ENCODE assay signal across 8 cellular contexts in the genomic region with DNA sequence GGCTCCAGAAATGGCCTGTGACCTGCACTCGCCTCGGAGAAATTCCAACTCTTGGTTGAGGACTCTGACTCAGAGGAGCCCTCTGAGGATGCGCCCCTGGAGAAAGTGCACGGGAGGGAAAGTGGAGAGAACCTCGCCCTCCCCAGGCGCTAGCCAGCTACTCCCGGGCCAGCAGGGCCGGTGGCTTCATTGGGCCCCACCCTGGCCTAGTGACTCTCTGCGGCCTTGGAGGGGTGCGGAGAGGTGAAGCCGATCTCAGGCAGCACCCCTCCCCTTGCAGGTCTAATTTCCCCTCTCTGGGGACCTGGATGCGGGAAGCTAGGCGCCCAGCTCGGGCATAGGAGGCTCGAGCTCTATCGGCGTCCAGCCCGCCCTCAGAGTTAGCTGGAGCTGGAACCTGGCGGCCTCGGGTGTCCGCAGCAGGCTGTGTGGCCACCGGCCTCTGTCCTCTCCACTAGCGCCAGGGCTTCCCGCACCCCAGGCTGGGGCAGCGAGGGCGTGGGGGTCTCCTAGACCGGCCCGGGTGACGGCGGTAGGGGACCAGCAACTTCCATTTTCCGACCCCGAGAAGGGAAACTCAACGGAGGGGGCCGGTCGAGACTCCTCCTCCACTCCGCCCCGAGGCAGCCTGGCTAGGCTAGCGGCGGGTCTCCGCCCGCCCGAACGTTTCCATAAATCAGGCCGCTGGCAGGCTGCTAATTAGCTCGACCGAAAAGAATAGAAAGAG. TPM values are rescaled to one million over a fixed set of nuclear protein-coding genes. Genes with fewer than 3 reads are reported as not detected.
A peak's percentile ranks its signal among the peaks of the same experiment; 100 is the strongest.
DNase-seq lines count a peak whose midpoint lies in the region; ATAC-seq and TF ChIP-seq lines count a peak whose summit lies in the region.

No MANE protein-coding gene starts in this region.

- H3K27ac Mint-ChIP-seq in natural killer cell treated with Interleukin-12 subunit alpha and Interleukin-12 subunit beta and Interleukin-15 and Interleukin-18, amount 100 ng/mL, for 72 hours: no peak overlapping the region

- peaks cover 3% of the 10 kb centered on the region for H3K9me3 Mint-ChIP-seq in natural killer cell treated with Interleukin-12 subunit alpha and Interleukin-12 subunit beta and Interleukin-15 and Interleukin-18, amount 100 ng/mL, for 72 hours

- H3K27me3 ChIP-seq in HUES64 (ENCODE audit: insufficient read depth, low read length) (peaks cover 100% of the 10 kb centered on the region), dorsolateral prefrontal cortex (peaks cover 2 to 99% (median 93%) of the 10 kb centered on the region in 45 donors), left lung (peaks cover 54 to 98% of the 10 kb centered on the region in 2 donors), subcutaneous abdominal adipose tissue (ENCODE audit: control insufficient read depth in 5 of 5, insufficient read depth in 4 of 5, low read length in 5 of 5) (peaks cover 5 to 28% (median 10%) of the 10 kb centered on the region in 5 donors)

- H3K36me3 ChIP-seq in HUES64 (ENCODE audit: insufficient read depth, low read length) (no peaks in the 10 kb centered on the region), left lung (no peaks in the 10 kb centered on the region), subcutaneous abdominal adipose tissue (ENCODE audit: control insufficient read depth in 5 of 5, insufficient read depth in 5 of 5, low read length in 5 of 5) (no peaks in the 10 kb centered on the region)

- H3K4me1 Mint-ChIP-seq in natural killer cell treated with Interleukin-12 subunit alpha and Interleukin-12 subunit beta and Interleukin-15 and Interleukin-18, amount 100 ng/mL, for 72 hours (ENCODE audit: low read depth in 2 of 2): peaks cover 12 to 23% of the 10 kb centered on the region in 2 donors

- H3K27ac ChIP-seq in HUES64 (ENCODE audit: low read depth, low read length) (no peak overlapping the region), dorsolateral prefrontal cortex (peak overlapping the region in 36 of 59 donors; percentile 7 to 81 (median 58)), left lung (peak overlapping the region; percentile 44 to 57), subcutaneous abdominal adipose tissue (ENCODE audit: low read depth, low read length) (no peak overlapping the region)

- peaks cover 5% of the 10 kb centered on the region for H3K36me3 Mint-ChIP-seq in natural killer cell treated with Interleukin-12 subunit alpha and Interleukin-12 subunit beta and Interleukin-15 and Interleukin-18, amount 100 ng/mL, for 72 hours

- DNase-seq in dorsolateral prefrontal cortex (no peak), left lung (peak in 1 of 2 donors; percentile 75)
- DNase-seq in stimulated activated naive CD4-positive, alpha-beta T cell (lab: John Stamatoyannopoulos, UW): no peak
- no peak for DNase-seq in natural killer cell treated with Interleukin-12 subunit alpha and Interleukin-12 subunit beta and Interleukin-15 and Interleukin-18, amount 100 ng/mL, for 72 hours (ENCODE audit: low spot score)

- TF ChIP-seq CTCF in dorsolateral prefrontal cortex (IDR thresholded peaks at IDR 0.05 in 54 of 56, conservative IDR thresholded peaks at IDR 0.05 in 2 of 56; ENCODE audit: low read depth in 1 of 56, partially characterized antibody in 56 of 56) (no peak), left lung (IDR thresholded peaks at IDR 0.05) (no peak)

- ATAC-seq in left lung (peak; percentile 19), HG03097 (IDR thresholded peaks at IDR 0.05; ENCODE audit: low FRiP score, unreplicated experiment) (no peak), HG02870 (IDR thresholded peaks at IDR 0.05; ENCODE audit: unreplicated experiment) (no peak)
- ATAC-seq in natural killer cell treated with Interleukin-12 subunit alpha and Interleukin-12 subunit beta and Interleukin-15 and Interleukin-18, amount 100 ng/mL, for 72 hours: no peak

- peaks cover 26% of the 10 kb centered on the region; the same call in 1 of the 2 replicates for H3K4me1 ChIP-seq in HUES64 (ENCODE audit: insufficient read depth, low read length)
- H3K4me1 ChIP-seq in left lung: peaks cover 0 to 28% of the 10 kb centered on the region in 2 donors
- H3K4me1 ChIP-seq in subcutaneous abdominal adipose tissue (ENCODE audit: control insufficient read depth in 5 of 5, insufficient read depth in 5 of 5, low read length in 5 of 5): peaks cover 0 to 42% (median 28%) of the 10 kb centered on the region in 5 donors

- peak overlapping the region; percentile 45 for H3K4me3 ChIP-seq in HUES64 (ENCODE audit: low read length)
- peak overlapping the region in 48 of 59 donors; percentile 6 to 55 (median 34) for H3K4me3 ChIP-seq in dorsolateral prefrontal cortex
- H3K4me3 ChIP-seq in left lung: peak overlapping the region; percentile 22 to 32
- H3K4me3 ChIP-seq in subcutaneous abdominal adipose tissue (ENCODE audit: low read depth in 1 of 5, low read length in 5 of 5): peak overlapping the region; percentile 35 to 69 (median 60)

- no peak overlapping the region for H3K9ac ChIP-seq in HUES64 (ENCODE audit: low read depth, low read length)
- peak overlapping the region in 3 of 5 donors; percentile 21 to 71 (median 48) for H3K9ac ChIP-seq in subcutaneous abdominal adipose tissue (ENCODE audit: low read length in 5 of 5)

- intact Hi-C loops in dorsolateral prefrontal cortex (cut with DNase I) (loop anchor here (5.0 to 10.0 kb wide), 3 partner anchors 877 to 1935 kb away; no protein-coding TSS in a partner anchor), left lung (cut with DNase I) (loop anchor here in 1 of 2 donors (10.0 kb wide), 1 partner anchor 875 kb away; no protein-coding TSS in a partner anchor)

- peaks cover 42 to 70% of the 10 kb centered on the region in 2 donors for H3K27me3 Mint-ChIP-seq in natural killer cell treated with Interleukin-12 subunit alpha and Interleukin-12 subunit beta and Interleukin-15 and Interleukin-18, amount 100 ng/mL, for 72 hours

- WGBS in HUES64: under 1% methylated on average over 46 of the region's 46 CpGs

- H3K9me3 ChIP-seq in HUES64 (ENCODE audit: insufficient read depth, low read depth, low read length) (no peaks in the 10 kb centered on the region), left lung (no peaks in the 10 kb centered on the region), subcutaneous abdominal adipose tissue (ENCODE audit: control insufficient read depth in 5 of 5, low read length in 5 of 5) (no peaks in the 10 kb centered on the region)

- no peak overlapping the region for H3K4me3 Mint-ChIP-seq in natural killer cell treated with Interleukin-12 subunit alpha and Interleukin-12 subunit beta and Interleukin-15 and Interleukin-18, amount 100 ng/mL, for 72 hours

RNA-seq across cellular contexts. Expression of gene NR2F2, which starts 29.4 kb away (rescaled TPM):
- 5.0 TPM for polyA plus RNA-seq in HUES64 (2013, experiment 1 of 2)
- 8.1 TPM for polyA plus RNA-seq in HUES64 (2013, experiment 2 of 2)
- total RNA-seq in dorsolateral prefrontal cortex (10 to 100 TPM in 65 of 120 experiments, 1 to 10 TPM in 55; 3.1 to 36.0 (median 10.5) TPM), left lung (10 to 100 TPM; 53.4 to 76.0 TPM)
- total RNA-seq in natural killer cell treated with Interleukin-12 subunit alpha and Interleukin-12 subunit beta and Interleukin-15 and Interleukin-18, amount 100 ng/mL, for 72 hours: not detected

Comparison
In these comparisons a context has a peak if more than half of its experiments do, and no peak if none do; other contexts are left out.
1. H3K27ac ChIP-seq: peak in dorsolateral prefrontal cortex (36 of 59) and left lung (2 of 2); none in HUES64 (single experiment) and subcutaneous abdominal adipose tissue (single experiment).
2. RNA of gene NR2F2, which starts 29.4 kb away (total RNA-seq): 53.4 to 76.0 TPM in left lung and 3.1 to 36.0 TPM in dorsolateral prefrontal cortex; not detected in natural killer cell treated with Interleukin-12 subunit alpha and Interleukin-12 subunit beta and Interleukin-15 and Interleukin-18, amount 100 ng/mL, for 72 hours; every median in the first group is over 4 times any median in the second.
3. Peak in every context shown above with its lines, with median percentiles within 50 percentile points of each other: H3K4me3 ChIP-seq.